15 cellular contexts compared by ENCODE assay signal in genomic region chr7:127776776-127777390, GRCh38.
A peak's percentile ranks its signal among the peaks of the same experiment; 100 is the strongest.
DNase-seq lines count a peak whose midpoint lies in the region; ATAC-seq and TF ChIP-seq lines count a peak whose summit lies in the region.
"Had no signal": no experiment of that assay in that cellular context is flagged by ENCODE, and none has a peak within 500 bp of the region (broad histone marks: within the 10 kb centered on the region; RNA-seq: fewer than 3 reads in every experiment).

No MANE protein-coding gene starts in this region.

- peak overlapping the region; percentile 70 for H3K27ac Mint-ChIP-seq in HFFc6

- peak; percentile 86 for DNase-seq in A172 (ENCODE audit: low spot score)
- DNase-seq in HFFc6 = peak; percentile 90
- peak; percentile 80 for DNase-seq in astrocyte of the cerebellum (ENCODE audit: low read depth)
- peak; percentile 56 for DNase-seq in kidney glomerular epithelial cell (lab: John Stamatoyannopoulos, UW)
- no peak for DNase-seq in KBM-7
- DNase-seq in amniotic stem cell (lab: John Stamatoyannopoulos, UW) = no peak
- DNase-seq: activated T-cell treated with anti-CD3 and anti-CD28 coated beads, Interleukin-2, amount 50 U/mL, for 24 hours; DND-41; naive thymus-derived CD8-positive, alpha-beta T cell; NCI-H1436 treated with DMSO at 0.1 percent for 48 hours; NCI-H69; transverse colon had no signal

- H3K4me3 Mint-ChIP-seq in HFFc6 = peak overlapping the region; percentile 12
- H3K4me3 Mint-ChIP-seq: activated T-cell treated with anti-CD3 and anti-CD28 coated beads, Interleukin-2, amount 50 U/mL, for 24 hours; naive thymus-derived CD8-positive, alpha-beta T cell had no signal

- no peaks in the 10 kb centered on the region for H3K9me3 Mint-ChIP-seq in HFFc6
- H3K9me3 Mint-ChIP-seq: activated T-cell treated with anti-CD3 and anti-CD28 coated beads, Interleukin-2, amount 50 U/mL, for 24 hours; naive thymus-derived CD8-positive, alpha-beta T cell had no signal

- H3K27me3 Mint-ChIP-seq in HFFc6 (ENCODE audit: insufficient read depth) = no peaks in the 10 kb centered on the region
- H3K27me3 Mint-ChIP-seq: activated T-cell treated with anti-CD3 and anti-CD28 coated beads, Interleukin-2, amount 50 U/mL, for 24 hours; naive thymus-derived CD8-positive, alpha-beta T cell had no signal

- peaks cover 9% of the 10 kb centered on the region for H3K36me3 Mint-ChIP-seq in HFFc6 (ENCODE audit: low read depth)

- no peak overlapping the region for H3K4me3 ChIP-seq in astrocyte of the cerebellum (ENCODE audit: low read depth, low read length)
- H3K4me3 ChIP-seq: transverse colon had no signal

- no peak for TF ChIP-seq CTCF in HFFc6 (IDR thresholded peaks at IDR 0.05)
- no peak for TF ChIP-seq CTCF in astrocyte of the cerebellum (IDR thresholded peaks at IDR 0.05; ENCODE audit: low read depth, low read length, missing control alignments)

- ATAC-seq in GM21423 (IDR thresholded peaks at IDR 0.05; ENCODE audit: unreplicated experiment) = no peak
- ATAC-seq in HG02623 (IDR thresholded peaks at IDR 0.05; ENCODE audit: unreplicated experiment) = no peak
- ATAC-seq: activated CD4-positive, CD25-positive, alpha-beta regulatory T cell treated with anti-CD3 and anti-CD28 coated beads, Interleukin-2, amount 50 U/mL, for 24 hours; naive thymus-derived CD8-positive, alpha-beta T cell had no signal

- peaks cover 60% of the 10 kb centered on the region for H3K4me1 Mint-ChIP-seq in HFFc6 (ENCODE audit: low read depth)

- in situ Hi-C loops in astrocyte of the cerebellum (cut with HindIII; ENCODE audit: low sequenced_read_pairs) = no loop called here
- in situ Hi-C loops in KBM-7 (cut with MboI; ENCODE audit: low pct_unique_long_range_greater_than_20kb, low sequenced_read_pairs) = no loop called here

Comparison
In these comparisons a context has a peak if more than half of its experiments do, and no peak if none do; other contexts are left out.
1. DNase-seq: peak in A172 (single experiment), HFFc6 (single experiment), astrocyte of the cerebellum (single experiment) and kidney glomerular epithelial cell (single experiment); none in KBM-7 (single experiment) and amniotic stem cell (single experiment).